1 cellular context compared by ENCODE assay signal in the genomic region with DNA sequence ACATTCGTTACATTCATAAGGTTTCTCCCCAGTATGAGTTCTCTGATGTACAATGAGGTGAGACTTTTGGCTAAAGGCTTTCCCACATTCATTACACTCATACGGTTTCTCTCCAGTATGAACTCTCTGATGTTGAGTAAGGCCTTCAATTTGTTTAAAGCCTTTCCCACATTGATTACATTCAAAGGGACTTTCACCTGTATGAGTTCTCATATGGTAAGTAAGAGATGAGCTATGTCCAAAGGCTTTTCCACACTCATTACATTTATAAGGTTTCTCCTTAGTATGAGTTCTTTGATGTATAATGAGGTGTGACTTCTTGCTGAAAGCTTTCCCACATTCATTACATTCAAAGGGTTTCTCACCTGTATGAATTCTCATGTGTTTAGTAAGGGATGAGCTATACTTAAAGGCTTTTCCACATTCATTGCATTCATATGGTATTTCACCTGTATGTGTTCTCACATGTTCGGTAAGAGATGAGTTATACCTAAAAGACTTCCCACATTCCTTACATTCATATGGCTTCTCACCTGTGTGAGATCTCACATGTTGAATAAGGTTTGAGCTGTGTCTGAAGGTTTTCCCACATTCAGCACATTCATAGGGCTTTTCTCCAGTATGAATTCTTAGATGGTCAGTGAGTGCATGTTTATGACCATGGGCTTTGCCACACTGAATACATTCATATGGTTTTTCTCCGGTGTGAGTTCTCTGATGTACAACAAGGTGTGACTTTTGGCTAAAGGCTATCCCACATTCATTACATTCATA.
A peak's percentile ranks its signal among the peaks of the same experiment; 100 is the strongest.
TF ChIP-seq lines count a peak whose summit lies in the region.

No MANE protein-coding gene starts in this region.

TF ChIP-seq in HepG2, 621 proteins besides CTCF, POLR2A, EP300 and RAD21:
- no peak for TF ChIP-seq ZNF281 (CRISPR knock-in tag; IDR thresholded peaks at IDR 0.05; ENCODE audit: borderline replicate concordance)
- TF ChIP-seq SOX13 (IDR thresholded peaks at IDR 0.05): no peak
- no peak for TF ChIP-seq SOX13 (CRISPR knock-in tag; conservative IDR thresholded peaks at IDR 0.05 in 1 of 2, IDR thresholded peaks at IDR 0.05 in 1 of 2)
- TF ChIP-seq, protein P1, sequence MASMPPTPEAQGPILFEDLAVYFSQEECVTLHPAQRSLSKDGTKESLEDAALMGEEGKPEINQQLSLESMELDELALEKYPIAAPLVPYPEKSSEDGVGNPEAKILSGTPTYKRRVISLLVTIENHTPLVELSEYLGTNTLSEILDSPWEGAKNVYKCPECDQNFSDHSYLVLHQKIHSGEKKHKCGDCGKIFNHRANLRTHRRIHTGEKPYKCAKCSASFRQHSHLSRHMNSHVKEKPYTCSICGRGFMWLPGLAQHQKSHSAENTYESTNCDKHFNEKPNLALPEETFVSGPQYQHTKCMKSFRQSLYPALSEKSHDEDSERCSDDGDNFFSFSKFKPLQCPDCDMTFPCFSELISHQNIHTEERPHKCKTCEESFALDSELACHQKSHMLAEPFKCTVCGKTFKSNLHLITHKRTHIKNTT (CRISPR knock-in tag; IDR thresholded peaks at IDR 0.05): no peak
- TF ChIP-seq ZNF274 (CRISPR knock-in tag; IDR thresholded peaks at IDR 0.05): peak; percentile 100
- TF ChIP-seq THYN1 (CRISPR knock-in tag; IDR thresholded peaks at IDR 0.05; ENCODE audit: borderline replicate concordance, low read depth): no peak
- TF ChIP-seq TSC22D2 (CRISPR knock-in tag; IDR thresholded peaks at IDR 0.05; ENCODE audit: borderline replicate concordance): no peak
- no peak for TF ChIP-seq HNRNPH1 (optimal IDR thresholded peaks at IDR 0.05; ENCODE audit: low read depth, low read length)
- TF ChIP-seq SMYD3 (CRISPR knock-in tag; IDR thresholded peaks at IDR 0.05): no peak
- peak; percentile 33; the same call in 1 of the 2 replicates for TF ChIP-seq SETDB1 (CRISPR knock-in tag; IDR thresholded peaks at IDR 0.05; ENCODE audit: borderline replicate concordance)
- TF ChIP-seq U2AF2 (IDR thresholded peaks at IDR 0.05; ENCODE audit: low read depth, low read length): no peak
- TF ChIP-seq BCL6 (CRISPR knock-in tag; IDR thresholded peaks at IDR 0.05): no peak
- no peak for TF ChIP-seq ZNF10 (CRISPR knock-in tag; IDR thresholded peaks at IDR 0.05; ENCODE audit: borderline replicate concordance, low read depth)
- TF ChIP-seq MBNL3 (CRISPR knock-in tag; conservative IDR thresholded peaks at IDR 0.05): no peak
- TF ChIP-seq NBN (conservative IDR thresholded peaks at IDR 0.05): no peak
TF ChIP-seq in HepG2: peak in this region for 2.
